1 cellular context compared by ENCODE assay signal in genomic region chr17:61204456-61204855, GRCh38.
TF ChIP-seq lines count a peak whose summit lies in the region.

No MANE protein-coding gene starts in this region.

TF ChIP-seq in IMR-90, 13 proteins besides CTCF, POLR2A, EP300 and RAD21 (continued from another document):
- TF ChIP-seq USF2 (IDR thresholded peaks at IDR 0.05; ENCODE audit: low read depth, low read length) (no peak), RFX5 (IDR thresholded peaks at IDR 0.05; ENCODE audit: low read depth, low read length) (no peak), ELK1 (IDR thresholded peaks at IDR 0.05; ENCODE audit: borderline replicate concordance, low read depth, low read length) (no peak), BHLHE40 (IDR thresholded peaks at IDR 0.05; ENCODE audit: low read depth, low read length) (no peak), FOS (IDR thresholded peaks at IDR 0.05; ENCODE audit: low read depth, low read length) (no peak), MAZ (IDR thresholded peaks at IDR 0.05; ENCODE audit: borderline replicate concordance, low read depth, low read length) (no peak), RCOR1 (IDR thresholded peaks at IDR 0.05; ENCODE audit: insufficient replicate concordance, low read length) (no peak), CEBPB (IDR thresholded peaks at IDR 0.05; ENCODE audit: low read depth, low read length) (no peak)
